Comparison of ENCODE assay signal across 1 cellular context in the genomic region with DNA sequence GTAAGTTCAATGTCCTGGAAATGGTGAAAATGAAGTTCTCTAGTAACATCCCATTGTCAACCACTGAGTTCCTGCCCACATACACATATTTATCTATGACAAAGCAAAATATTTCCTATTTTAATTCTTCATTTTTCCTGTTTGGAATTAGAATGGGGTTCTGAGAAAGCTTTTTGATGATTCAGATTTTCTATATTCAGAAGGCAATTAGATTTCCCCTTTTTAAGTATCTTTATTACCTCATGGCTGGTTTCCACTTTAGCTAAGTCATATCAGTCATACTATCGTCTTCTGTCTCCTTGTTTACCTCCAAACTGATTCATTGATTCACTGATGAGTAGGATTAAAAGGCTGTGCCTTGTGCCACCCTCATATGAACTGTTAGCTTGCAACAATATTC.
A peak's percentile ranks its signal among the peaks of the same experiment; 100 is the strongest.
TF ChIP-seq lines count a peak whose summit lies in the region.

No MANE protein-coding gene starts in this region.

TF ChIP-seq in IMR-90, 13 proteins besides CTCF, POLR2A, EP300 and RAD21:
- TF ChIP-seq MAFK (IDR thresholded peaks at IDR 0.05; ENCODE audit: low read depth, low read length) (0 out of 2 replicates have a peak, but pooled peaks have one; percentile 12), USF2 (IDR thresholded peaks at IDR 0.05; ENCODE audit: low read depth, low read length) (no peak)
